Comparison of ENCODE assay signal across 15 cellular contexts in genomic region chr5:16784088-16784487, GRCh38.
DNase-seq lines count a peak whose midpoint lies in the region; ATAC-seq, FAIRE-seq and TF ChIP-seq lines count a peak whose summit lies in the region.
"Had no signal": no experiment of that assay in that cellular context is flagged by ENCODE, and none has a peak within 500 bp of the region (broad histone marks: within the 10 kb centered on the region; RNA-seq: fewer than 3 reads in every experiment).

No MANE protein-coding gene starts in this region.

- no peak overlapping the region for H2AFZ ChIP-seq in H1 (ENCODE audit: low read length)
- no peak overlapping the region for H2AFZ ChIP-seq in neuronal stem cell (ENCODE audit: low read length)

- peak; percentile 61 for DNase-seq in M059J (ENCODE audit: low read depth)
- no peak for DNase-seq in H1 (ENCODE audit: low read depth in 1 of 2, low spot score in 2 of 2)
- DNase-seq in neuronal stem cell (ENCODE audit: low spot score), result no peak
- no peak for DNase-seq in stimulated activated CD8-positive, alpha-beta memory T cell treated with anti-CD3 and anti-CD28 coated beads, Interleukin-4, amount 100 ng/mL, for 48 hours
- DNase-seq in NOMO-1 (lab: John Stamatoyannopoulos, UW; ENCODE audit: unreplicated experiment in 2 of 2), result no peak
- DNase-seq in left ventricle myocardium superior, result no peak
- DNase-seq in SKM-1 (lab: John Stamatoyannopoulos, UW; ENCODE audit: unreplicated experiment), result no peak
- DNase-seq: activated CD4-positive, alpha-beta T cell treated with anti-CD3 and anti-CD28 coated beads for 4 hours; activated T-cell treated with anti-CD3 and anti-CD28 coated beads, Interleukin-2, amount 50 U/mL, for 4 hours; amniotic stem cell; NCI-H345; stimulated activated CD4-positive, alpha-beta T cell treated with anti-CD3 and anti-CD28 coated beads, Interleukin-2, amount 100 ng/mL, for 48 hours had no signal

- no peak for TF ChIP-seq POLR2A in H1 (IDR thresholded peaks at IDR 0.05; ENCODE audit: control extremely low read depth in 1 of 2, low read depth in 2 of 2, low read length in 2 of 2)

- no peak for TF ChIP-seq RAD21 in H1 (IDR thresholded peaks at IDR 0.05 in 1 of 2, conservative IDR thresholded peaks at IDR 0.05 in 1 of 2; ENCODE audit: low read depth in 2 of 2, low read length in 2 of 2)

- no peak overlapping the region for H2BK20ac ChIP-seq in H1 (ENCODE audit: low read length)

- H2AK5ac ChIP-seq in H1 (ENCODE audit: low read depth, low read length) (no peak overlapping the region), neuronal stem cell (ENCODE audit: low read depth, low read length) (no peak overlapping the region)

- WGBS in H1 (ENCODE audit: extremely low coverage in 1 of 2, insufficient coverage in 1 of 2, insufficient read length in 1 of 2, insufficient replicate concordance in 2 of 2, low coverage in 1 of 2, low lambda C conversion rate in 2 of 2, missing lambda C conversion rate in 1 of 2), 2 experiments, result 90% methylated on average over 9 of the region's 9 CpGs; no CpG with 5 or more reads in 1 of the 2 experiments
- no CpG with 5 or more reads among the region's 9 CpGs for WGBS in neuronal stem cell (ENCODE audit: extremely low coverage in 2 of 2, insufficient read length in 2 of 2, insufficient replicate concordance in 1 of 2), 2 donors

- no peaks in the 10 kb centered on the region for H4K20me1 ChIP-seq in BLaER1
- H4K20me1 ChIP-seq in H1 (replicated peaks in 1 of 2; ENCODE audit: control insufficient read depth in 1 of 2, insufficient read depth in 2 of 2, low read length in 2 of 2), result no peaks in the 10 kb centered on the region

- H2BK15ac ChIP-seq in H1 (ENCODE audit: low read length) (peak overlapping the region; percentile 93; the same call in 1 of the 2 replicates), neuronal stem cell (ENCODE audit: low read length) (no peak overlapping the region)

- ATAC-seq in left ventricle myocardium superior, result no peak

- CTCF ChIA-PET in H1 (lab: Charles Lee; ENCODE audit: partially characterized antibody), result interaction anchor here (1.0 to 5.9 kb wide), 6 partner anchors 14 to 420 kb away, joined by 3 to 34 read pairs (median 4); no protein-coding TSS in a partner anchor

- H3K9me3 ChIP-seq in BLaER1 (no peaks in the 10 kb centered on the region), H1 (ENCODE audit: insufficient read depth in 2 of 2, low read depth in 1 of 2, low read length in 1 of 2) (no peaks in the 10 kb centered on the region), neuronal stem cell (replicated peaks in 1 of 2; ENCODE audit: control insufficient read depth in 2 of 2, insufficient read depth in 1 of 2, low read depth in 1 of 2, low read length in 2 of 2) (no peaks in the 10 kb centered on the region)

- no peak for TF ChIP-seq CTCF in H1 (IDR thresholded peaks at IDR 0.05; ENCODE audit: control extremely low read depth in 1 of 3, insufficient read depth in 1 of 3, low read depth in 1 of 3, low read length in 3 of 3)

- H3K79me1 ChIP-seq in H1 (ENCODE audit: low read depth, low read length), result peaks cover 2% of the 10 kb centered on the region; the same call in 1 of the 2 replicates
- H3K79me1 ChIP-seq in neuronal stem cell (ENCODE audit: low read depth, low read length), result no peaks in the 10 kb centered on the region

- H3K36me3 ChIP-seq in BLaER1, result no peaks in the 10 kb centered on the region
- peaks cover 0 to under 1% (median 0%) of the 10 kb centered on the region in 4 experiments; a peak in 2 of 8 replicates for H3K36me3 ChIP-seq in H1 (ENCODE audit: control insufficient read depth in 2 of 4, insufficient read depth in 4 of 4, low read length in 3 of 4)
- H3K36me3 ChIP-seq in neuronal stem cell (replicated peaks in 1 of 2; ENCODE audit: control insufficient read depth in 2 of 2, insufficient read depth in 2 of 2, low read length in 2 of 2), result peaks cover 4 to 26% of the 10 kb centered on the region in 2 donors

- no peak for FAIRE-seq in H1 (lab: Jason Lieb, UNC)
- FAIRE-seq: GM18507, keratinocyte had no signal

- H3K27me3 ChIP-seq in BLaER1, result no peaks in the 10 kb centered on the region
- H3K27me3 ChIP-seq in H1 (replicated peaks in 1 of 4; ENCODE audit: control insufficient read depth in 3 of 4, extremely low read depth in 1 of 4, insufficient read depth in 3 of 4, low read length in 3 of 4), result no peaks in the 10 kb centered on the region
- no peaks in the 10 kb centered on the region for H3K27me3 ChIP-seq in neuronal stem cell (ENCODE audit: control insufficient read depth in 3 of 3, insufficient read depth in 3 of 3, low read depth in 1 of 3, low read length in 3 of 3)

- H3K4me3 ChIP-seq in BLaER1, result no peak overlapping the region
- H3K4me3 ChIP-seq in H1 (ENCODE audit: extremely low read depth in 1 of 4, insufficient read depth in 2 of 4, low read depth in 3 of 4, low read length in 4 of 4), result no peak overlapping the region
- H3K4me3 ChIP-seq in neuronal stem cell (ENCODE audit: low read length in 2 of 2), result no peak overlapping the region

- 0 out of 2 replicates have a peak overlapping the region, but pooled peaks have one; percentile 55 for H2BK12ac ChIP-seq in H1 (ENCODE audit: low read depth, low read length)
- H2BK12ac ChIP-seq in neuronal stem cell (ENCODE audit: low read length), result no peak overlapping the region

- no peak overlapping the region for H4K5ac ChIP-seq in H1 (ENCODE audit: insufficient read length, low read depth, low read length)

- H3K9ac ChIP-seq in BLaER1, result no peak overlapping the region
- no peak overlapping the region for H3K9ac ChIP-seq in H1 (replicated peaks in 1 of 4; ENCODE audit: extremely low read depth in 1 of 4, low read depth in 3 of 4, low read length in 3 of 4)
- H3K9ac ChIP-seq in neuronal stem cell (ENCODE audit: low read depth, low read length, poor library complexity), result no peak overlapping the region

- H2BK120ac ChIP-seq in H1 (replicated peaks; ENCODE audit: low read depth, low read length) (no peak overlapping the region), neuronal stem cell (ENCODE audit: low read depth, low read length) (no peak overlapping the region)

- H3K79me2 ChIP-seq in H1 (ENCODE audit: control insufficient read depth in 1 of 2, insufficient read depth in 2 of 2, low read length in 2 of 2), result peaks cover 0 to 7% of the 10 kb centered on the region in 2 experiments; a peak in 1 of 4 replicates

- intact Hi-C loops in left ventricle myocardium superior (cut with micrococcal nuclease), result no loop called here

- H3K18ac ChIP-seq in H1 (ENCODE audit: extremely low read depth, low read length) (no peak overlapping the region), neuronal stem cell (ENCODE audit: low read length) (peak overlapping the region; percentile 1)

- H3K27ac ChIP-seq in BLaER1 (no peak overlapping the region), H1 (ENCODE audit: low read depth, low read length) (no peak overlapping the region), neuronal stem cell (replicated peaks; ENCODE audit: low read length) (no peak overlapping the region)

- peaks cover 16% of the 10 kb centered on the region for H3K4me1 ChIP-seq in BLaER1
- no peaks in the 10 kb centered on the region for H3K4me1 ChIP-seq in H1 (replicated peaks in 1 of 4; ENCODE audit: control insufficient read depth in 3 of 4, insufficient read depth in 4 of 4, low read length in 3 of 4)
- H3K4me1 ChIP-seq in neuronal stem cell (ENCODE audit: control insufficient read depth in 2 of 2, insufficient read depth in 1 of 2, low read depth in 1 of 2, low read length in 2 of 2), result no peaks in the 10 kb centered on the region

- H3K14ac ChIP-seq in H1 (ENCODE audit: insufficient read length) (no peak overlapping the region), neuronal stem cell (ENCODE audit: low read length) (no peak overlapping the region)

- H4K8ac ChIP-seq in H1 (ENCODE audit: extremely low read depth, insufficient read depth, low read length), result no peak overlapping the region
- H4K8ac ChIP-seq in neuronal stem cell (ENCODE audit: low read depth, low read length), result no peak overlapping the region

- POLR2A ChIA-PET in H1 (lab: Charles Lee; ENCODE audit: partially characterized antibody), result no interaction called here

- TF ChIP-seq EP300 in H1 (IDR thresholded peaks at IDR 0.05; ENCODE audit: borderline replicate concordance in 1 of 2, low read depth in 2 of 2, low read length in 2 of 2), result no peak

- H4K91ac ChIP-seq in H1 (replicated peaks; ENCODE audit: insufficient read length, low read length) (no peak overlapping the region), neuronal stem cell (ENCODE audit: low read depth, low read length, poor library complexity) (no peak overlapping the region)

- H3K4ac ChIP-seq in H1 (replicated peaks; ENCODE audit: insufficient read length, low read depth, low read length) (no peak overlapping the region), neuronal stem cell (ENCODE audit: low read length) (no peak overlapping the region)

- H3K23ac ChIP-seq in H1 (ENCODE audit: insufficient read length) (no peak overlapping the region), neuronal stem cell (ENCODE audit: low read depth, low read length, poor library complexity) (no peak overlapping the region)

- H3K23me2 ChIP-seq in H1 (ENCODE audit: low read depth, low read length), result no peaks in the 10 kb centered on the region

- H2BK5ac ChIP-seq in H1 (ENCODE audit: low read depth, low read length), result peak overlapping the region; percentile 68; the same call in 1 of the 2 replicates
- no peak overlapping the region for H2BK5ac ChIP-seq in neuronal stem cell (ENCODE audit: low read length)

- peak overlapping the region; percentile 46 for H3K4me2 ChIP-seq in BLaER1
- H3K4me2 ChIP-seq in H1 (ENCODE audit: insufficient read depth in 1 of 2, low read depth in 2 of 2, low read length in 2 of 2), result no peak overlapping the region
- no peak overlapping the region for H3K4me2 ChIP-seq in neuronal stem cell (ENCODE audit: insufficient read depth, low read length, poor library complexity, severe bottlenecking)

- H3K56ac ChIP-seq in H1 (replicated peaks; ENCODE audit: insufficient read length, low read depth, low read length), result no peak overlapping the region

TF ChIP-seq in H1, 55 proteins besides CTCF, POLR2A, EP300 and RAD21:
- TF ChIP-seq ATF3 (IDR thresholded peaks at IDR 0.05; ENCODE audit: insufficient read depth, low read depth, low read length) (no peak), JUN (IDR thresholded peaks at IDR 0.05; ENCODE audit: low read depth, low read length) (no peak), PHF8 (conservative IDR thresholded peaks at IDR 0.05; ENCODE audit: low read depth, low read length) (no peak), RBBP5 (IDR thresholded peaks at IDR 0.05; ENCODE audit: borderline replicate concordance, low read depth, low read length) (no peak), SP2 (IDR thresholded peaks at IDR 0.05; ENCODE audit: low read length) (no peak), SUZ12 (IDR thresholded peaks at IDR 0.05; ENCODE audit: low read length) (no peak)
